Comparison of ENCODE assay signal across 13 cellular contexts in genomic region chr2:54531558-54531957, GRCh38.
DNase-seq lines count a peak whose midpoint lies in the region; ATAC-seq and TF ChIP-seq lines count a peak whose summit lies in the region.
"Had no signal": no experiment of that assay in that cellular context is flagged by ENCODE, and none has a peak within 500 bp of the region (broad histone marks: within the 10 kb centered on the region; RNA-seq: fewer than 3 reads in every experiment).

No MANE protein-coding gene starts in this region.

- ATAC-seq in upper lobe of left lung (ENCODE audit: low FRiP score in 2 of 2) (no peak), HG02623 (IDR thresholded peaks at IDR 0.05; ENCODE audit: unreplicated experiment) (no peak), GM18502 (IDR thresholded peaks at IDR 0.05; ENCODE audit: poor library complexity, unreplicated experiment) (no peak)
- ATAC-seq: CD8-positive, alpha-beta T cell had no signal

- 72% methylated on average over 5 of the region's 5 CpGs for WGBS in hepatocyte (ENCODE audit: low lambda C conversion rate, missing lambda C conversion rate)
- WGBS in upper lobe of left lung, 2 donors = 74 to 79% methylated on average over 5 of the region's 5 CpGs
- WGBS in transverse colon (ENCODE audit: low coverage in 1 of 2), 2 donors = 77 to 82% methylated on average over 5 of the region's 5 CpGs

- intact Hi-C loops in transverse colon (cut with DNase I; ENCODE audit: low total_unique reads) = no loop called here

- H3K4me3 ChIP-seq in hepatocyte (no peak overlapping the region), upper lobe of left lung (no peak overlapping the region), transverse colon (no peak overlapping the region)

- no peak overlapping the region for H2AFZ ChIP-seq in hepatocyte

- H3K4me1 ChIP-seq in hepatocyte (ENCODE audit: insufficient read depth) = peaks cover 24% of the 10 kb centered on the region
- H3K4me1 ChIP-seq in upper lobe of left lung = peaks cover 18 to 37% (median 33%) of the 10 kb centered on the region in 4 donors
- H3K4me1 ChIP-seq in transverse colon = peaks cover 0 to 56% (median 37%) of the 10 kb centered on the region in 4 donors

- no peak overlapping the region for H3K4me2 ChIP-seq in hepatocyte

- H3K9me3 ChIP-seq in hepatocyte (ENCODE audit: low read depth) (no peaks in the 10 kb centered on the region), upper lobe of left lung (no peaks in the 10 kb centered on the region), transverse colon (no peaks in the 10 kb centered on the region)

- in situ Hi-C loops in transverse colon (cut with MboI; ENCODE audit: low pct_ligation_motif_present in 1 of 4, low pct_unique_long_range_greater_than_20kb in 1 of 4, low sequenced_read_pairs in 3 of 4) = no loop called here

- TF ChIP-seq POLR2A in upper lobe of left lung (IDR thresholded peaks at IDR 0.05) = no peak
- TF ChIP-seq POLR2A in transverse colon (IDR thresholded peaks at IDR 0.05) = no peak

- H3K36me3 ChIP-seq in hepatocyte (replicated peaks; ENCODE audit: insufficient read depth, low read depth) (no peaks in the 10 kb centered on the region), upper lobe of left lung (peaks cover 0 to 64% (median 21%) of the 10 kb centered on the region in 4 donors), transverse colon (peaks cover 0 to 5% (median 0%) of the 10 kb centered on the region in 4 donors)

- H3K27me3 ChIP-seq in hepatocyte = no peaks in the 10 kb centered on the region
- H3K27me3 ChIP-seq in upper lobe of left lung = no peaks in the 10 kb centered on the region
- no peaks in the 10 kb centered on the region for H3K27me3 ChIP-seq in transverse colon

- TF ChIP-seq CTCF in hepatocyte (IDR thresholded peaks at IDR 0.05; ENCODE audit: poor library complexity) = no peak
- TF ChIP-seq CTCF in upper lobe of left lung (IDR thresholded peaks at IDR 0.05) = no peak
- TF ChIP-seq CTCF in transverse colon (IDR thresholded peaks at IDR 0.05) = no peak

- H3K27ac ChIP-seq in hepatocyte (peak overlapping the region; percentile 94), upper lobe of left lung (peak overlapping the region in 3 of 4 donors; percentile 24 to 57 (median 54)), transverse colon (peak overlapping the region in 2 of 4 donors; percentile 79 to 81)

- peak; percentile 76 for DNase-seq in HT-29 (ENCODE audit: low spot score)
- DNase-seq in astrocyte of the hippocampus (ENCODE audit: low read depth, low spot score) = peak; percentile 52
- DNase-seq in hepatocyte (ENCODE audit: low spot score) = no peak
- no peak for DNase-seq in upper lobe of left lung
- DNase-seq in transverse colon = no peak
- DNase-seq: activated CD4-positive, CD25-positive, alpha-beta regulatory T cell; activated CD8-positive, alpha-beta memory T cell treated with anti-CD3 and anti-CD28 coated beads, Interleukin-2, amount 50 U/mL, for 48 hours; CD8-positive, alpha-beta T cell; hippocampal formation; NCI-H1694 treated with DMSO at 0.1 percent for 48 hours; NCI-H774 had no signal

- H3K79me2 ChIP-seq in hepatocyte = peaks cover 74% of the 10 kb centered on the region

- no peaks in the 10 kb centered on the region for H4K20me1 ChIP-seq in hepatocyte (ENCODE audit: insufficient read depth, poor library complexity, severe bottlenecking)

- H3K9me2 ChIP-seq in hepatocyte (replicated peaks; ENCODE audit: insufficient read depth) = no peaks in the 10 kb centered on the region

- TF ChIP-seq EP300 in upper lobe of left lung (IDR thresholded peaks at IDR 0.05) (no peak), transverse colon (IDR thresholded peaks at IDR 0.05; ENCODE audit: low read depth) (no peak)

Comparison
In these comparisons a context has a peak if more than half of its experiments do, and no peak if none do; other contexts are left out.
1. DNase-seq: peak in HT-29 (single experiment) and astrocyte of the hippocampus (single experiment); none in hepatocyte (single experiment), upper lobe of left lung (0 of 2) and transverse colon (single experiment).